ENCODE assay signal across 2 cellular contexts in genomic region chr15:44023176-44023575, GRCh38.
TF ChIP-seq lines count a peak whose summit lies in the region.

No MANE protein-coding gene starts in this region.

TF ChIP-seq in IMR-90, 13 proteins besides CTCF, POLR2A, EP300 and RAD21 (continued from another document):
- no peak for TF ChIP-seq RFX5 (IDR thresholded peaks at IDR 0.05; ENCODE audit: low read depth, low read length)
- TF ChIP-seq CEBPB (IDR thresholded peaks at IDR 0.05; ENCODE audit: low read depth, low read length) = no peak
- no peak for TF ChIP-seq RCOR1 (IDR thresholded peaks at IDR 0.05; ENCODE audit: insufficient replicate concordance, low read length)
- TF ChIP-seq NFE2L2 (IDR thresholded peaks at IDR 0.05; ENCODE audit: low read depth, low read length) = no peak
- no peak for TF ChIP-seq BHLHE40 (IDR thresholded peaks at IDR 0.05; ENCODE audit: low read depth, low read length)
- TF ChIP-seq ELK1 (IDR thresholded peaks at IDR 0.05; ENCODE audit: borderline replicate concordance, low read depth, low read length) = no peak
- no peak for TF ChIP-seq MAZ (IDR thresholded peaks at IDR 0.05; ENCODE audit: borderline replicate concordance, low read depth, low read length)
- TF ChIP-seq USF2 (IDR thresholded peaks at IDR 0.05; ENCODE audit: low read depth, low read length) = no peak

TF ChIP-seq in K562, 482 proteins besides CTCF, POLR2A, EP300 and RAD21:
- TF ChIP-seq E4F1 (CRISPR knock-in tag; IDR thresholded peaks at IDR 0.05; ENCODE audit: borderline replicate concordance) = no peak
- TF ChIP-seq PHB2 (IDR thresholded peaks at IDR 0.05; ENCODE audit: low read depth) = no peak
- TF ChIP-seq ZHX1 (conservative IDR thresholded peaks at IDR 0.05; ENCODE audit: low read length) = no peak
- no peak for TF ChIP-seq HBP1 (CRISPR knock-in tag; IDR thresholded peaks at IDR 0.05)
- TF ChIP-seq DPF2 (IDR thresholded peaks at IDR 0.05) = no peak
- no peak for TF ChIP-seq JUND (IDR thresholded peaks at IDR 0.05; ENCODE audit: borderline replicate concordance, low read depth, low read length)
- TF ChIP-seq JUND (tag; IDR thresholded peaks at IDR 0.05; ENCODE audit: borderline replicate concordance, low read depth, low read length) = no peak
- no peak for TF ChIP-seq NCOA6 (IDR thresholded peaks at IDR 0.05)
- TF ChIP-seq E2F5 (CRISPR knock-in tag; IDR thresholded peaks at IDR 0.05) = no peak
- TF ChIP-seq RBM22 (IDR thresholded peaks at IDR 0.05; ENCODE audit: low read depth, low read length, poor library complexity, severe bottlenecking) = no peak
- TF ChIP-seq YY1 (IDR thresholded peaks at IDR 0.05; ENCODE audit: borderline replicate concordance in 1 of 3, control insufficient read depth in 1 of 3, extremely low read depth in 1 of 3, insufficient read depth in 3 of 3, insufficient read length in 1 of 3, insufficient replicate concordance in 2 of 3, low read depth in 1 of 3, low read length in 2 of 3) = no peak
